31 cellular contexts compared by ENCODE assay signal in genomic region chr3:47065681-47066080, GRCh38.
"Had no signal": no experiment of that assay in that cellular context is flagged by ENCODE, and none has a peak within 500 bp of the region (broad histone marks: within the 10 kb centered on the region; RNA-seq: fewer than 3 reads in every experiment).

No MANE protein-coding gene starts in this region.

- H3K9me3 Mint-ChIP-seq: natural killer cell; nephron; neural progenitor cell; stimulated activated memory B cell treated with anti-CD40 and anti-IgM and Interleukin-4, amounts not matched to agents 10 μg/mL and 1 μg/mL and 100 μg/mL, for 72 hours; stimulated activated naive CD8-positive, alpha-beta T cell treated with anti-CD3 and anti-CD28 coated beads, Interleukin-15, amount 100 ng/mL, for 72 hours; type B pancreatic cell had no signal

- H3K27ac Mint-ChIP-seq: nephron; neural progenitor cell; stimulated activated memory B cell treated with anti-CD40 and anti-IgM and Interleukin-4, amounts not matched to agents 10 μg/mL and 1 μg/mL and 100 μg/mL, for 72 hours; stimulated activated naive CD8-positive, alpha-beta T cell treated with anti-CD3 and anti-CD28 coated beads, Interleukin-15, amount 100 ng/mL, for 72 hours; type B pancreatic cell had no signal

- H3K4me3 ChIP-seq: neural progenitor cell, ovary, psoas muscle, skin epidermis, smooth muscle cell, spleen, suprapubic skin, testis, tibial artery, transverse colon, upper lobe of right lung, uterus had no signal

- H3K4me3 Mint-ChIP-seq: natural killer cell; nephron; neural progenitor cell; stimulated activated memory B cell treated with anti-CD40 and anti-IgM and Interleukin-4, amounts not matched to agents 10 μg/mL and 1 μg/mL and 100 μg/mL, for 72 hours; stimulated activated naive CD8-positive, alpha-beta T cell treated with anti-CD3 and anti-CD28 coated beads, Interleukin-15, amount 100 ng/mL, for 72 hours; type B pancreatic cell had no signal

- H3K27ac ChIP-seq: neural progenitor cell, ovary, parathyroid adenoma, psoas muscle, skin epidermis, spleen, suprapubic skin, testis, tibial artery, transverse colon, upper lobe of right lung, uterus had no signal

- H3K4me1 ChIP-seq: neural progenitor cell, parathyroid adenoma, psoas muscle, spleen, suprapubic skin, tibial artery, transverse colon, upper lobe of right lung, uterus had no signal

- H3K27me3 ChIP-seq: neural progenitor cell, ovary, spleen, suprapubic skin, testis, tibial artery, transverse colon, upper lobe of right lung, uterus had no signal

- H3K9ac ChIP-seq: neural progenitor cell, parathyroid adenoma had no signal

- H3K27me3 Mint-ChIP-seq: progenitor cell of endocrine pancreas; stimulated activated memory B cell treated with anti-CD40 and anti-IgM and Interleukin-4, amounts not matched to agents 10 μg/mL and 1 μg/mL and 100 μg/mL, for 72 hours; stimulated activated naive CD8-positive, alpha-beta T cell treated with anti-CD3 and anti-CD28 coated beads, Interleukin-15, amount 100 ng/mL, for 72 hours; type B pancreatic cell had no signal

- ATAC-seq: natural killer cell; psoas muscle; right cardiac atrium; sciatic nerve; stimulated activated memory B cell treated with anti-CD40 and anti-IgM and Interleukin-4, amounts not matched to agents 10 μg/mL and 1 μg/mL and 100 μg/mL, for 72 hours; stimulated activated naive CD8-positive, alpha-beta T cell treated with anti-CD3 and anti-CD28 coated beads, Interleukin-15, amount 100 ng/mL, for 72 hours; stimulated activated naive CD8-positive, alpha-beta T cell treated with anti-CD3 and anti-CD28 coated beads, Interleukin-15, Interleukin-2, amounts not matched to agents 100 U/mL and 50 U/mL, for 24 hours; upper lobe of right lung had no signal

- H3K4me1 Mint-ChIP-seq: nephron, neural progenitor cell had no signal

- H3K9me3 ChIP-seq: ovary, psoas muscle, spleen, suprapubic skin, testis, tibial artery, transverse colon, upper lobe of right lung, uterus had no signal

- DNase-seq: natural killer cell; occipital lobe; ovary; posterior cingulate gyrus; psoas muscle; right cardiac atrium; spleen; stimulated activated CD4-positive, alpha-beta T cell treated with anti-CD3 and anti-CD28 coated beads, Interleukin-12 subunit alpha, Interleukin-12 subunit beta, amount 100 ng/mL, for 4 hours; stimulated activated CD4-positive, alpha-beta T cell treated with anti-CD3 and anti-CD28 coated beads, Interleukin-1b, Interleukin-23, amount 100 ng/mL, for 48 hours; stimulated activated CD4-positive, alpha-beta T cell treated with anti-CD3 and anti-CD28 coated beads, Interleukin-4, amount 100 ng/mL, for 1 hour; stimulated activated CD4-positive, alpha-beta T cell treated with anti-CD3 and anti-CD28 coated beads, Interleukin-4, amount 100 ng/mL, for 4 hours; stimulated activated CD8-positive, alpha-beta memory T cell treated with anti-CD3 and anti-CD28 coated beads, Interleukin-4, amount 100 ng/mL, for 48 hours; stimulated activated naive CD4-positive, alpha-beta T cell; stimulated activated naive CD8-positive, alpha-beta T cell treated with anti-CD3 and anti-CD28 coated beads, Interleukin-15, amount 100 ng/mL, for 72 hours; stimulated activated naive CD8-positive, alpha-beta T cell treated with anti-CD3 and anti-CD28 coated beads, Interleukin-15, Interleukin-2, amounts not matched to agents 100 U/mL and 50 U/mL, for 24 hours; substantia nigra; testis; tibial artery; transverse colon; upper lobe of right lung; uterus had no signal

- H3K36me3 ChIP-seq: ovary, uterus had no signal
